Comparison of ENCODE assay signal across 1 cellular context in genomic region chr12:14769837-14770494, GRCh38.
A peak's percentile ranks its signal among the peaks of the same experiment; 100 is the strongest.
TF ChIP-seq lines count a peak whose summit lies in the region.

No MANE protein-coding gene starts in this region.

TF ChIP-seq in HepG2, 621 proteins besides CTCF, POLR2A, EP300 and RAD21 (continued from another document and continues in another):
- TF ChIP-seq THAP7 (CRISPR knock-in tag; IDR thresholded peaks at IDR 0.05), result no peak
- no peak for TF ChIP-seq ZNF121 (CRISPR knock-in tag; IDR thresholded peaks at IDR 0.05)
- TF ChIP-seq ZNF609 (CRISPR knock-in tag; IDR thresholded peaks at IDR 0.05; ENCODE audit: borderline replicate concordance), result no peak
- TF ChIP-seq BHLHE40 (IDR thresholded peaks at IDR 0.05; ENCODE audit: low read length), result no peak
- TF ChIP-seq CHD2 (IDR thresholded peaks at IDR 0.05; ENCODE audit: low read depth, low read length), result peak; percentile 84
- no peak for TF ChIP-seq HMG20A (CRISPR knock-in tag; IDR thresholded peaks at IDR 0.05; ENCODE audit: borderline replicate concordance)
- no peak for TF ChIP-seq ZNF577 (CRISPR knock-in tag; IDR thresholded peaks at IDR 0.05; ENCODE audit: borderline replicate concordance, low read depth)
- no peak for TF ChIP-seq PCBP2 (optimal IDR thresholded peaks at IDR 0.05; ENCODE audit: low read depth, low read length, poor library complexity, severe bottlenecking)
- TF ChIP-seq NFYB (CRISPR knock-in tag; IDR thresholded peaks at IDR 0.05), result peak; percentile 16; the same call in 1 of the 2 replicates
- TF ChIP-seq, protein P1, sequence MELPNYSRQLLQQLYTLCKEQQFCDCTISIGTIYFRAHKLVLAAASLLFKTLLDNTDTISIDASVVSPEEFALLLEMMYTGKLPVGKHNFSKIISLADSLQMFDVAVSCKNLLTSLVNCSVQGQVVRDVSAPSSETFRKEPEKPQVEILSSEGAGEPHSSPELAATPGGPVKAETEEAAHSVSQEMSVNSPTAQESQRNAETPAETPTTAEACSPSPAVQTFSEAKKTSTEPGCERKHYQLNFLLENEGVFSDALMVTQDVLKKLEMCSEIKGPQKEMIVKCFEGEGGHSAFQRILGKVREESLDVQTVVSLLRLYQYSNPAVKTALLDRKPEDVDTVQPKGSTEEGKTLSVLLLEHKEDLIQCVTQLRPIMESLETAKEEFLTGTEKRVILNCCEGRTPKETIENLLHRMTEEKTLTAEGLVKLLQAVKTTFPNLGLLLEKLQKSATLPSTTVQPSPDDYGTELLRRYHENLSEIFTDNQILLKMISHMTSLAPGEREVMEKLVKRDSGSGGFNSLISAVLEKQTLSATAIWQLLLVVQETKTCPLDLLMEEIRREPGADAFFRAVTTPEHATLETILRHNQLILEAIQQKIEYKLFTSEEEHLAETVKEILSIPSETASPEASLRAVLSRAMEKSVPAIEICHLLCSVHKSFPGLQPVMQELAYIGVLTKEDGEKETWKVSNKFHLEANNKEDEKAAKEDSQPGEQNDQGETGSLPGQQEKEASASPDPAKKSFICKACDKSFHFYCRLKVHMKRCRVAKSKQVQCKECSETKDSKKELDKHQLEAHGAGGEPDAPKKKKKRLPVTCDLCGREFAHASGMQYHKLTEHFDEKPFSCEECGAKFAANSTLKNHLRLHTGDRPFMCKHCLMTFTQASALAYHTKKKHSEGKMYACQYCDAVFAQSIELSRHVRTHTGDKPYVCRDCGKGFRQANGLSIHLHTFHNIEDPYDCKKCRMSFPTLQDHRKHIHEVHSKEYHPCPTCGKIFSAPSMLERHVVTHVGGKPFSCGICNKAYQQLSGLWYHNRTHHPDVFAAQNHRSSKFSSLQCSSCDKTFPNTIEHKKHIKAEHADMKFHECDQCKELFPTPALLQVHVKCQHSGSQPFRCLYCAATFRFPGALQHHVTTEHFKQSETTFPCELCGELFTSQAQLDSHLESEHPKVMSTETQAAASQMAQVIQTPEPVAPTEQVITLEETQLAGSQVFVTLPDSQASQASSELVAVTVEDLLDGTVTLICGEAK (IDR thresholded peaks at IDR 0.05), result no peak
- TF ChIP-seq, protein P1 (CRISPR knock-in tag; IDR thresholded peaks at IDR 0.05), result no peak
- no peak; the same call in 1 of the 2 replicates for TF ChIP-seq ZNF138 (CRISPR knock-in tag; IDR thresholded peaks at IDR 0.05; ENCODE audit: low read depth)
- TF ChIP-seq ZNF101 (CRISPR knock-in tag; IDR thresholded peaks at IDR 0.05; ENCODE audit: borderline replicate concordance, low read depth), result no peak
- no peak for TF ChIP-seq SP5 (CRISPR knock-in tag; IDR thresholded peaks at IDR 0.05; ENCODE audit: borderline replicate concordance, low read depth)
- TF ChIP-seq ATF1 (CRISPR knock-in tag; IDR thresholded peaks at IDR 0.05), result no peak; the same call in 1 of the 2 replicates
- no peak for TF ChIP-seq TCF7 (IDR thresholded peaks at IDR 0.05; ENCODE audit: low read depth)
- TF ChIP-seq FIP1L1 (IDR thresholded peaks at IDR 0.05; ENCODE audit: borderline replicate concordance, insufficient read depth, low read depth, low read length), result peak; percentile 58; the same call in 1 of the 2 replicates
- TF ChIP-seq ZNF264 (CRISPR knock-in tag; IDR thresholded peaks at IDR 0.05), result no peak; the same call in 1 of the 2 replicates
- TF ChIP-seq, protein P2, sequence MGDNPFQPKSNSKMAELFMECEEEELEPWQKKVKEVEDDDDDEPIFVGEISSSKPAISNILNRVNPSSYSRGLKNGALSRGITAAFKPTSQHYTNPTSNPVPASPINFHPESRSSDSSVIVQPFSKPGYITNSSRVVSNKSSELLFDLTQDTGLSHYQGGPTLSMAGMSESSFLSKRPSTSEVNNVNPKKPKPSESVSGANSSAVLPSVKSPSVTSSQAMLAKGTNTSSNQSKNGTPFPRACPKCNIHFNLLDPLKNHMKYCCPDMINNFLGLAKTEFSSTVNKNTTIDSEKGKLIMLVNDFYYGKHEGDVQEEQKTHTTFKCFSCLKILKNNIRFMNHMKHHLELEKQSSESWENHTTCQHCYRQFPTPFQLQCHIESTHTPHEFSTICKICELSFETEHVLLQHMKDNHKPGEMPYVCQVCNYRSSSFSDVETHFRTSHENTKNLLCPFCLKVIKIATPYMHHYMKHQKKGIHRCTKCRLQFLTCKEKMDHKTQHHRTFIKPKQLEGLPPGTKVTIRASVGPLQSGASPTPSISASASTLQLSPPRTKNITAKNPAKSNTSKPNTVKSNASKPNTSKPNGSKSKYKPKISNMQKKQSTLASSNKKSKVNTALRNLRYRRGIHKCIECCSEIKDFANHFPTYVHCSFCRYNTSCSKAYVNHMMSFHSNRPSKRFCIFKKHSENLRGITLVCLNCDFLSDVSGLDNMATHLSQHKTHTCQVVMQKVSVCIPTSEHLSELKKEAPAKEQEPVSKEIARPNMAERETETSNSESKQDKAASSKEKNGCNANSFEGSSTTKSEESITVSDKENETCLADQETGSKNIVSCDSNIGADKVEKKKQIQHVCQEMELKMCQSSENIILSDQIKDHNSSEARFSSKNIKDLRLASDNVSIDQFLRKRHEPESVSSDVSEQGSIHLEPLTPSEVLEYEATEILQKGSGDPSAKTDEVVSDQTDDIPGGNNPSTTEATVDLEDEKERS (CRISPR knock-in tag; IDR thresholded peaks at IDR 0.05), result peak; percentile 69; the same call in 1 of the 2 replicates
- TF ChIP-seq RBFOX2 (IDR thresholded peaks at IDR 0.05; ENCODE audit: low read depth, low read length), result peak; percentile 92
- TF ChIP-seq ZNF710 (CRISPR knock-in tag; IDR thresholded peaks at IDR 0.05; ENCODE audit: borderline replicate concordance), result no peak
- TF ChIP-seq THRA (CRISPR knock-in tag; IDR thresholded peaks at IDR 0.05; ENCODE audit: borderline replicate concordance), result 0 out of 2 replicates have a peak, but pooled peaks have one; percentile 10
- TF ChIP-seq ZFP36 (IDR thresholded peaks at IDR 0.05; ENCODE audit: borderline replicate concordance, low read depth, low read length, partially characterized antibody), result no peak
- 0 out of 2 replicates have a peak, but pooled peaks have one; percentile 24 for TF ChIP-seq ZNF552 (CRISPR knock-in tag; IDR thresholded peaks at IDR 0.05; ENCODE audit: borderline replicate concordance)
- TF ChIP-seq ZNF605 (CRISPR knock-in tag; IDR thresholded peaks at IDR 0.05), result no peak
- TF ChIP-seq SALL1 (CRISPR knock-in tag; IDR thresholded peaks at IDR 0.05), result peak; percentile 51; the same call in 1 of the 2 replicates
- TF ChIP-seq ZNF468 (CRISPR knock-in tag; IDR thresholded peaks at IDR 0.05), result no peak
- TF ChIP-seq, protein P3, sequence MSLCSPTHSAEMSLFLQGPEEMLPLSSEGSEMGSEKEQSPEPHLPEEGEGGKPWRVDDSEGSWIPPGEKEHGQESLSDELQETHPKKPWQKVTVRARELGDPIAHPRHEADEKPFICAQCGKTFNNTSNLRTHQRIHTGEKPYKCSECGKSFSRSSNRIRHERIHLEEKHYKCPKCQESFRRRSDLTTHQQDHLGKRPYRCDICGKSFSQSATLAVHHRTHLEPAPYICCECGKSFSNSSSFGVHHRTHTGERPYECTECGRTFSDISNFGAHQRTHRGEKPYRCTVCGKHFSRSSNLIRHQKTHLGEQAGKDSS (CRISPR knock-in tag; IDR thresholded peaks at IDR 0.05; ENCODE audit: borderline replicate concordance, low read depth), result 0 out of 2 replicates have a peak, but pooled peaks have one; percentile 39
- peak; percentile 2; the same call in 1 of the 2 replicates for TF ChIP-seq CEBPG (CRISPR knock-in tag; IDR thresholded peaks at IDR 0.05)
- TF ChIP-seq NFE2L1 (CRISPR knock-in tag; IDR thresholded peaks at IDR 0.05; ENCODE audit: borderline replicate concordance), result no peak
- no peak for TF ChIP-seq ZNF414 (CRISPR knock-in tag; IDR thresholded peaks at IDR 0.05)
- peak; percentile 28 for TF ChIP-seq SRSF4 (IDR thresholded peaks at IDR 0.05; ENCODE audit: low read depth, low read length, poor library complexity, severe bottlenecking)
